In the genomic region with DNA sequence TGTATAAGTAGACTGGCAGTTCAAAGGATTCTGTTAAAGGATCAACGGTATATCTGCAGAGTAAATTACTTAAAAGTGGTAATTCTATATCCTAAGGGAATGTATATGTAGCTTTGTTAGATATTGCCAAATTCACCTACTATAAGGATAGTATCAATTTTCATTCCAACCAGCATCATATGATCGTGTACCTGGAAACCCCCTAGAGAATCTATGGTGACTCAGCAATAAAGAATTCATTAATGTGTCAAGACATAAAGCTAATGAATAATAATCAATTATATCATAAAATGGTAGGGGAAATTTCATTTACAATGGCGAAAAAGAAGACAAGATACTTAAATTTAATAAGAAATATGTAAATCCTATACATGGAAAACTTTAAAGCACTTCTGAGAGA, we compare ENCODE assay signal across 14 cellular contexts.
DNase-seq lines count a peak whose midpoint lies in the region; ATAC-seq, FAIRE-seq and TF ChIP-seq lines count a peak whose summit lies in the region.
"Had no signal": no experiment of that assay in that cellular context is flagged by ENCODE, and none has a peak within 500 bp of the region (broad histone marks: within the 10 kb centered on the region; RNA-seq: fewer than 3 reads in every experiment).

No MANE protein-coding gene starts in this region.

- DNase-seq in HepG2 (ENCODE audit: low spot score) (no peak), right lobe of liver (no peak), IMR-90 (no peak), foreskin keratinocyte (peak in 1 of 2 donors; percentile 49), omental fat pad (ENCODE audit: low spot score) (no peak), DMS79 (lab: John Stamatoyannopoulos, UW) (no peak)
- DNase-seq: BE2C; CD4-positive, alpha-beta memory T cell; COR-L47; HCEC 1CT had no signal

- no peak overlapping the region for H2BK5ac ChIP-seq in IMR-90 (ENCODE audit: low read depth, low read length, poor library complexity, severe bottlenecking)

- H3K14ac ChIP-seq in IMR-90 (replicated peaks; ENCODE audit: low read depth, low read length) = no peak overlapping the region

- H4K8ac ChIP-seq in IMR-90 (ENCODE audit: low read depth in 2 of 2, low read length in 2 of 2) = no peak overlapping the region

- H3K79me2 ChIP-seq in HepG2 (ENCODE audit: insufficient read depth, low read length) = no peaks in the 10 kb centered on the region

- ATAC-seq in HepG2 (no peak), right lobe of liver (no peak), IMR-90 (ENCODE audit: low read depth) (no peak), foreskin keratinocyte (peak; percentile 64), omental fat pad (ENCODE audit: low FRiP score) (no peak), GM18505 (IDR thresholded peaks at IDR 0.05; ENCODE audit: unreplicated experiment) (no peak)

- peak overlapping the region; percentile 41; the same call in 1 of the 2 replicates for H2BK20ac ChIP-seq in IMR-90 (ENCODE audit: low read depth, low read length)

- in situ Hi-C loops in HepG2 (cut with HindIII; ENCODE audit: extremely low pct_ligation_motif_present, low pct_unique_long_range_greater_than_20kb) (no loop called here), IMR-90 (cut with MboI; ENCODE audit: low sequenced_read_pairs) (no loop called here)

- H3K4me1 ChIP-seq in HepG2 (ENCODE audit: insufficient read depth, low read length) (peaks cover 24% of the 10 kb centered on the region), right lobe of liver (peaks cover 0 to 15% (median 6%) of the 10 kb centered on the region in 4 donors), IMR-90 (ENCODE audit: control insufficient read depth, insufficient read depth, low read length) (peaks cover 8% of the 10 kb centered on the region), foreskin keratinocyte (peaks cover 12% of the 10 kb centered on the region)

- H3K36me3 ChIP-seq in HepG2 (replicated peaks in 1 of 2; ENCODE audit: control insufficient read depth in 1 of 2, insufficient read depth in 2 of 2, low read length in 2 of 2) (no peaks in the 10 kb centered on the region), right lobe of liver (no peaks in the 10 kb centered on the region), IMR-90 (ENCODE audit: control insufficient read depth, insufficient read depth, low read length) (no peaks in the 10 kb centered on the region)
- H3K36me3 ChIP-seq: BE2C had no signal

- H3K27ac ChIP-seq in HepG2 (ENCODE audit: extremely low read length, insufficient read depth, low read length) = no peak overlapping the region
- no peak overlapping the region for H3K27ac ChIP-seq in right lobe of liver
- H3K27ac ChIP-seq in IMR-90 (ENCODE audit: insufficient read depth, low read length) = no peak overlapping the region
- H3K27ac ChIP-seq in foreskin keratinocyte = no peak overlapping the region
- H3K27ac ChIP-seq: C4-2B had no signal

- no peaks in the 10 kb centered on the region for H4K20me1 ChIP-seq in HepG2 (ENCODE audit: insufficient read depth, low read length)
- H4K20me1 ChIP-seq in IMR-90 (ENCODE audit: insufficient read depth, low read length) = no peaks in the 10 kb centered on the region

- no peak overlapping the region for H3K56ac ChIP-seq in IMR-90 (ENCODE audit: extremely low read depth, insufficient read depth, low read length)

- H3K23ac ChIP-seq in IMR-90 (ENCODE audit: low read depth, low read length) = no peak overlapping the region

- H3K27me3 ChIP-seq in HepG2 (ENCODE audit: control insufficient read depth in 1 of 2, insufficient read depth in 2 of 2, low read length in 2 of 2) = no peaks in the 10 kb centered on the region
- H3K27me3 ChIP-seq in right lobe of liver = no peaks in the 10 kb centered on the region
- no peaks in the 10 kb centered on the region for H3K27me3 ChIP-seq in IMR-90 (ENCODE audit: control insufficient read depth, insufficient read depth, low read length)
- H3K27me3 ChIP-seq in foreskin keratinocyte = no peaks in the 10 kb centered on the region
- H3K27me3 ChIP-seq: BE2C had no signal

- WGBS in HepG2 (ENCODE audit: low lambda C conversion rate) = 60% methylated on average over 3 of the region's 3 CpGs
- 96% methylated on average over 3 of the region's 3 CpGs for WGBS in right lobe of liver (ENCODE audit: insufficient coverage, low coverage, low lambda C conversion rate, missing lambda C conversion rate)
- no CpG with 5 or more reads among the region's 3 CpGs for WGBS in IMR-90 (ENCODE audit: extremely low coverage in 2 of 2, insufficient read length in 1 of 2), 2 experiments

- TF ChIP-seq RAD21 in HepG2 (CRISPR knock-in tag; IDR thresholded peaks at IDR 0.05) = no peak
- TF ChIP-seq RAD21 in IMR-90 (IDR thresholded peaks at IDR 0.05; ENCODE audit: low read length) = no peak

- H3K4me3 ChIP-seq in HepG2 (replicated peaks in 1 of 3; ENCODE audit: insufficient read depth in 1 of 3, low read depth in 2 of 3, low read length in 3 of 3) (no peak overlapping the region), right lobe of liver (no peak overlapping the region), IMR-90 (ENCODE audit: insufficient read depth, low read depth, low read length) (no peak overlapping the region)

- no peak overlapping the region for H4K5ac ChIP-seq in IMR-90 (ENCODE audit: low read depth, low read length)

- TF ChIP-seq CTCF in HepG2 (CRISPR knock-in tag; IDR thresholded peaks at IDR 0.05) = no peak
- TF ChIP-seq CTCF in right lobe of liver (IDR thresholded peaks at IDR 0.05) = no peak
- no peak for TF ChIP-seq CTCF in IMR-90 (conservative IDR thresholded peaks at IDR 0.05; ENCODE audit: low read depth, low read length)
- no peak for TF ChIP-seq CTCF in foreskin keratinocyte (conservative IDR thresholded peaks at IDR 0.05)
- TF ChIP-seq CTCF in omental fat pad (IDR thresholded peaks at IDR 0.05) = no peak

- H2BK15ac ChIP-seq in IMR-90 (ENCODE audit: low read depth, low read length) = no peak overlapping the region

- H3K4me2 ChIP-seq in HepG2 (ENCODE audit: low read depth, low read length) (no peak overlapping the region), IMR-90 (ENCODE audit: low read depth, low read length) (no peak overlapping the region)

- H2BK120ac ChIP-seq in IMR-90 (ENCODE audit: low read depth, low read length) = peak overlapping the region; percentile 28; the same call in 1 of the 2 replicates

- no peak overlapping the region for H2AFZ ChIP-seq in HepG2 (ENCODE audit: low read length)
- no peak overlapping the region for H2AFZ ChIP-seq in IMR-90 (replicated peaks; ENCODE audit: low read length, poor library complexity)

- TF ChIP-seq POLR2A in HepG2 (IDR thresholded peaks at IDR 0.05; ENCODE audit: insufficient read depth in 1 of 2, low read depth in 2 of 2, low read length in 2 of 2) = no peak
- no peak for TF ChIP-seq POLR2A in right lobe of liver (IDR thresholded peaks at IDR 0.05)
- no peak for TF ChIP-seq POLR2A in IMR-90 (IDR thresholded peaks at IDR 0.05; ENCODE audit: low read depth, low read length)
- no peak for TF ChIP-seq POLR2A in GM18505 (IDR thresholded peaks at IDR 0.05; ENCODE audit: borderline replicate concordance, extremely low read depth, insufficient read depth, insufficient read length)

- no peak overlapping the region for H3K4ac ChIP-seq in IMR-90 (ENCODE audit: low read depth, low read length)

- H3K9me3 ChIP-seq in HepG2 (ENCODE audit: low read length) = no peaks in the 10 kb centered on the region; the same call in 1 of the 2 replicates
- H3K9me3 ChIP-seq in right lobe of liver = no peaks in the 10 kb centered on the region
- peaks cover 3% of the 10 kb centered on the region for H3K9me3 ChIP-seq in IMR-90 (ENCODE audit: control insufficient read depth, insufficient read depth, low read length)
- H3K9me3 ChIP-seq: BE2C had no signal

- intact Hi-C loops in HepG2 (cut with micrococcal nuclease; ENCODE audit: unreplicated experiment) (loop anchor here (5.0 kb wide), 1 partner anchor 64 kb away; no protein-coding TSS in a partner anchor), right lobe of liver (cut with DNase I) (no loop called here), IMR-90 (cut with micrococcal nuclease) (loop anchor here (10.0 kb wide), 1 partner anchor 748 kb away; a partner anchor contains a TSS)

- no peaks in the 10 kb centered on the region for H3K79me1 ChIP-seq in IMR-90 (ENCODE audit: low read depth in 1 of 2, low read length in 2 of 2)

- H3K9ac ChIP-seq in HepG2 (ENCODE audit: insufficient read depth, low read depth, low read length) (no peak overlapping the region), IMR-90 (ENCODE audit: low read depth, low read length) (no peak overlapping the region)

- H3K9me1 ChIP-seq in IMR-90 (ENCODE audit: insufficient read depth, low read length) = peaks cover 3% of the 10 kb centered on the region; the same call in 1 of the 2 replicates

- no peak overlapping the region for H2AK5ac ChIP-seq in IMR-90 (ENCODE audit: low read depth, low read length)

- CTCF ChIA-PET in HepG2 (lab: Yijun Ruan, JAX; ENCODE audit: low intra/inter-chr PET ratio, low total read pairs) (no interaction called here), IMR-90 (lab: Yijun Ruan, JAX) (no interaction called here)

- H3K18ac ChIP-seq in IMR-90 (ENCODE audit: low read depth, low read length) = no peak overlapping the region

- FAIRE-seq in HepG2 (lab: Jason Lieb, UNC) = no peak
- FAIRE-seq: A204.1, GM18507 had no signal

- no peak overlapping the region for H4K91ac ChIP-seq in IMR-90 (ENCODE audit: insufficient read depth, low read depth, low read length)

- POLR2A ChIA-PET in HepG2 (lab: Yijun Ruan, JAX) = no interaction called here
- POLR2A ChIA-PET in IMR-90 (lab: Charles Lee; ENCODE audit: unreplicated experiment) = no interaction called here

- TF ChIP-seq EP300 in HepG2 (IDR thresholded peaks at IDR 0.05; ENCODE audit: low read depth in 2 of 2, low read length in 2 of 2) = no peak
- TF ChIP-seq EP300 in HepG2 (CRISPR knock-in tag; IDR thresholded peaks at IDR 0.05; ENCODE audit: borderline replicate concordance) = no peak

- no peak overlapping the region for H2AK9ac ChIP-seq in IMR-90 (replicated peaks; ENCODE audit: low read depth, low read length, poor library complexity)

- dilution Hi-C loops in IMR-90 (cut with HindIII; ENCODE audit: low sequenced_read_pairs, unreplicated experiment) = no loop called here

- BruUV-seq in HepG2 (replicated peaks; lab: Mats Ljungman, UMichigan) = no TSS peak
- no TSS peak for BruUV-seq in IMR-90 (replicated peaks; lab: Mats Ljungman, UMichigan)

TF ChIP-seq in HepG2, 621 proteins besides CTCF, POLR2A, EP300 and RAD21 (continues in another document):
- TF ChIP-seq MAFK (conservative IDR thresholded peaks at IDR 0.05 in 1 of 2, IDR thresholded peaks at IDR 0.05 in 1 of 2; ENCODE audit: low read length in 2 of 2) = peak; percentile 49 to 52; a peak in 3 of 4 replicates

TF ChIP-seq in IMR-90, 13 proteins besides CTCF, POLR2A, EP300 and RAD21 (continues in another document):
- TF ChIP-seq MXI1 (IDR thresholded peaks at IDR 0.05; ENCODE audit: borderline replicate concordance, low read depth, low read length) = no peak
- TF ChIP-seq SMC3 (IDR thresholded peaks at IDR 0.05; ENCODE audit: low read depth, low read length) = no peak
- 0 out of 2 replicates have a peak, but pooled peaks have one; percentile 6 for TF ChIP-seq MAFK (IDR thresholded peaks at IDR 0.05; ENCODE audit: low read depth, low read length)
- TF ChIP-seq NFE2L2 (IDR thresholded peaks at IDR 0.05; ENCODE audit: low read depth, low read length) = peak; percentile 80
- no peak for TF ChIP-seq RCOR1 (IDR thresholded peaks at IDR 0.05; ENCODE audit: insufficient replicate concordance, low read length)

Comparison
In these comparisons a context has a peak if more than half of its experiments do, and no peak if none do; other contexts are left out.
1. intact Hi-C loops: an anchor here in HepG2 (5.0 kb wide) and IMR-90 (10.0 kb wide); none called in right lobe of liver.